In genomic region chr12:124685689-124685993, GRCh38 we compare ENCODE assay signal across 10 cellular contexts.
DNase-seq lines count a peak whose midpoint lies in the region; ATAC-seq, FAIRE-seq and TF ChIP-seq lines count a peak whose summit lies in the region.
"Had no signal": no experiment of that assay in that cellular context is flagged by ENCODE, and none has a peak within 500 bp of the region (broad histone marks: within the 10 kb centered on the region; RNA-seq: fewer than 3 reads in every experiment).

No MANE protein-coding gene starts in this region.

- H2AFZ ChIP-seq in neuronal stem cell (ENCODE audit: low read length), result peak overlapping the region; percentile 14

- intact Hi-C loops in esophagus squamous epithelium (cut with DNase I), result loop anchor here (10.0 kb wide), 1 partner anchor 111 kb away; no protein-coding TSS in a partner anchor

- no peak for ATAC-seq in stimulated activated naive CD8-positive, alpha-beta T cell treated with anti-CD3 and anti-CD28 coated beads, Interleukin-15, amount 100 ng/mL, for 72 hours

- H3K27ac ChIP-seq in esophagus squamous epithelium, result peak overlapping the region; percentile 78 to 92 (median 87)
- H3K27ac ChIP-seq in neuronal stem cell (replicated peaks; ENCODE audit: low read length), result no peak overlapping the region

- peaks cover 64% of the 10 kb centered on the region for H3K4me1 Mint-ChIP-seq in stimulated activated naive CD8-positive, alpha-beta T cell treated with anti-CD3 and anti-CD28 coated beads, Interleukin-15, Interleukin-2, amounts not matched to agents 100 ng/mL and 50 ng/mL, for 24 hours (ENCODE audit: low read depth)
- peaks cover 70% of the 10 kb centered on the region for H3K4me1 Mint-ChIP-seq in stimulated activated naive CD8-positive, alpha-beta T cell treated with anti-CD3 and anti-CD28 coated beads, Interleukin-15, amount 100 ng/mL, for 72 hours

- H3K9ac ChIP-seq in neuronal stem cell (ENCODE audit: low read depth, low read length, poor library complexity), result no peak overlapping the region

- no peak overlapping the region for H2BK5ac ChIP-seq in neuronal stem cell (ENCODE audit: low read length)

- TF ChIP-seq CTCF in esophagus squamous epithelium (IDR thresholded peaks at IDR 0.05), result no peak

- H3K9me3 ChIP-seq in esophagus squamous epithelium (no peaks in the 10 kb centered on the region), neuronal stem cell (replicated peaks in 1 of 2; ENCODE audit: control insufficient read depth in 2 of 2, insufficient read depth in 1 of 2, low read depth in 1 of 2, low read length in 2 of 2) (peaks cover 2 to 7% of the 10 kb centered on the region in 2 donors)

- no peak overlapping the region for H3K14ac ChIP-seq in neuronal stem cell (ENCODE audit: low read length)

- H3K4ac ChIP-seq in neuronal stem cell (ENCODE audit: low read length), result no peak overlapping the region

- peaks cover 11% of the 10 kb centered on the region for H3K27me3 Mint-ChIP-seq in stimulated activated naive CD8-positive, alpha-beta T cell treated with anti-CD3 and anti-CD28 coated beads, Interleukin-15, Interleukin-2, amounts not matched to agents 100 ng/mL and 50 ng/mL, for 24 hours
- H3K27me3 Mint-ChIP-seq in stimulated activated naive CD8-positive, alpha-beta T cell treated with anti-CD3 and anti-CD28 coated beads, Interleukin-15, amount 100 ng/mL, for 72 hours, result peaks cover 15% of the 10 kb centered on the region

- no peak overlapping the region for H2AK5ac ChIP-seq in neuronal stem cell (ENCODE audit: low read depth, low read length)

- no peak for TF ChIP-seq POLR2A in esophagus squamous epithelium (IDR thresholded peaks at IDR 0.05)

- H4K91ac ChIP-seq in neuronal stem cell (ENCODE audit: low read depth, low read length, poor library complexity), result no peak overlapping the region

- H2BK120ac ChIP-seq in neuronal stem cell (ENCODE audit: low read depth, low read length), result no peak overlapping the region

- no peaks in the 10 kb centered on the region for H3K36me3 Mint-ChIP-seq in stimulated activated naive CD8-positive, alpha-beta T cell treated with anti-CD3 and anti-CD28 coated beads, Interleukin-15, Interleukin-2, amounts not matched to agents 100 ng/mL and 50 ng/mL, for 24 hours (ENCODE audit: low read depth)

- no peak overlapping the region for H3K4me2 ChIP-seq in neuronal stem cell (ENCODE audit: insufficient read depth, low read length, poor library complexity, severe bottlenecking)

- H3K4me3 Mint-ChIP-seq in stimulated activated naive CD8-positive, alpha-beta T cell treated with anti-CD3 and anti-CD28 coated beads, Interleukin-15, Interleukin-2, amounts not matched to agents 100 ng/mL and 50 ng/mL, for 24 hours, result no peak overlapping the region
- H3K4me3 Mint-ChIP-seq in stimulated activated naive CD8-positive, alpha-beta T cell treated with anti-CD3 and anti-CD28 coated beads, Interleukin-15, amount 100 ng/mL, for 72 hours, result no peak overlapping the region

- H4K8ac ChIP-seq in neuronal stem cell (ENCODE audit: low read depth, low read length), result no peak overlapping the region

- no peaks in the 10 kb centered on the region for H3K79me1 ChIP-seq in neuronal stem cell (ENCODE audit: low read depth, low read length)

- no peak for FAIRE-seq in urothelium cell line (lab: Jason Lieb, UNC)

- no peaks in the 10 kb centered on the region for H3K9me3 Mint-ChIP-seq in stimulated activated naive CD8-positive, alpha-beta T cell treated with anti-CD3 and anti-CD28 coated beads, Interleukin-15, Interleukin-2, amounts not matched to agents 100 ng/mL and 50 ng/mL, for 24 hours
- H3K9me3 Mint-ChIP-seq in stimulated activated naive CD8-positive, alpha-beta T cell treated with anti-CD3 and anti-CD28 coated beads, Interleukin-15, amount 100 ng/mL, for 72 hours, result no peaks in the 10 kb centered on the region

- H3K23ac ChIP-seq in neuronal stem cell (ENCODE audit: low read depth, low read length, poor library complexity), result no peak overlapping the region

- peak overlapping the region; percentile 25 for H3K18ac ChIP-seq in neuronal stem cell (ENCODE audit: low read length)

- H3K4me1 ChIP-seq in esophagus squamous epithelium (peaks cover 58 to 80% (median 70%) of the 10 kb centered on the region in 3 donors), neuronal stem cell (ENCODE audit: control insufficient read depth in 2 of 2, insufficient read depth in 1 of 2, low read depth in 1 of 2, low read length in 2 of 2) (peaks cover 24 to 33% of the 10 kb centered on the region in 2 donors)

- no peaks in the 10 kb centered on the region for H3K27me3 ChIP-seq in esophagus squamous epithelium
- H3K27me3 ChIP-seq in neuronal stem cell (ENCODE audit: control insufficient read depth in 3 of 3, insufficient read depth in 3 of 3, low read depth in 1 of 3, low read length in 3 of 3), result peaks cover 0 to 31% (median 0%) of the 10 kb centered on the region in 3 experiments

- H3K36me3 ChIP-seq in esophagus squamous epithelium (no peaks in the 10 kb centered on the region), neuronal stem cell (replicated peaks in 1 of 2; ENCODE audit: control insufficient read depth in 2 of 2, insufficient read depth in 2 of 2, low read length in 2 of 2) (no peaks in the 10 kb centered on the region)

- WGBS in esophagus squamous epithelium, 2 donors, result 25 to 27% methylated on average over 5 to 8 of the region's 8 CpGs
- WGBS in neuronal stem cell (ENCODE audit: extremely low coverage in 2 of 2, insufficient read length in 2 of 2, insufficient replicate concordance in 1 of 2), 2 donors, result no CpG with 5 or more reads among the region's 8 CpGs

- H2BK12ac ChIP-seq in neuronal stem cell (ENCODE audit: low read length), result peak overlapping the region; percentile 41

- H2BK15ac ChIP-seq in neuronal stem cell (ENCODE audit: low read length), result peak overlapping the region; percentile 1

- no peak for DNase-seq in stimulated activated naive CD8-positive, alpha-beta T cell treated with anti-CD3 and anti-CD28 coated beads, Interleukin-15, amount 100 ng/mL, for 72 hours
- DNase-seq in esophagus squamous epithelium (lab: John Stamatoyannopoulos, UW) (no peak), neuronal stem cell (ENCODE audit: low spot score) (no peak), Ammon's horn (ENCODE audit: low spot score) (no peak), T1000 (lab: John Stamatoyannopoulos, UW) (no peak), NCI-H2196 (lab: John Stamatoyannopoulos, UW; ENCODE audit: unreplicated experiment) (no peak), urothelium cell line (ENCODE audit: low spot score) (no peak)
- DNase-seq: activated CD8-positive, alpha-beta memory T cell treated with anti-CD3 and anti-CD28 coated beads, Interleukin-2, amount 50 U/mL, for 4 hours; NCI-H2029 had no signal

- peak overlapping the region; percentile 14 for H3K27ac Mint-ChIP-seq in stimulated activated naive CD8-positive, alpha-beta T cell treated with anti-CD3 and anti-CD28 coated beads, Interleukin-15, Interleukin-2, amounts not matched to agents 100 ng/mL and 50 ng/mL, for 24 hours
- no peak overlapping the region for H3K27ac Mint-ChIP-seq in stimulated activated naive CD8-positive, alpha-beta T cell treated with anti-CD3 and anti-CD28 coated beads, Interleukin-15, amount 100 ng/mL, for 72 hours

- H3K4me3 ChIP-seq in esophagus squamous epithelium, result peak overlapping the region in 2 of 4 donors; percentile 25 to 49
- no peak overlapping the region for H3K4me3 ChIP-seq in neuronal stem cell (ENCODE audit: low read length in 2 of 2)
